8 cellular contexts compared by ENCODE assay signal in genomic region chr6:20529086-20529448, GRCh38. TPM values are rescaled to one million over a fixed set of nuclear protein-coding genes. Genes with fewer than 3 reads are reported as not detected.
DNase-seq lines count a peak whose midpoint lies in the region; ATAC-seq and TF ChIP-seq lines count a peak whose summit lies in the region.
"Not testable (repeated sequence)": the region's sequence is repeated elsewhere in the genome, so short reads cannot be mapped to it uniquely, and the experiment has no call there.

No MANE protein-coding gene starts in this region.

- H3K9me3 Mint-ChIP-seq in activated CD4-positive, alpha-beta T cell treated with anti-CD3 and anti-CD28 coated beads, Interleukin-2, amount 10 ng/mL, durations not matched to agents 7 days and 5 days, result not testable (repeated sequence)

- peaks cover 33% of the 10 kb centered on the region for H3K4me1 Mint-ChIP-seq in activated CD4-positive, alpha-beta T cell treated with anti-CD3 and anti-CD28 coated beads, Interleukin-2, amount 10 ng/mL, durations not matched to agents 7 days and 5 days

- not testable (repeated sequence) for H3K36me3 Mint-ChIP-seq in activated CD4-positive, alpha-beta T cell treated with anti-CD3 and anti-CD28 coated beads, Interleukin-2, amount 10 ng/mL, durations not matched to agents 7 days and 5 days (ENCODE audit: low read depth)

- POLR2A ChIA-PET in activated CD4-positive, alpha-beta T cell treated with anti-CD3 and anti-CD28 coated beads, Interleukin-2, amount 10 ng/mL, durations not matched to agents 7 days and 5 days (lab: Charles Lee), result not testable (repeated sequence)

- intact Hi-C loops in lower lobe of right lung (cut with DNase I), result loop anchor here (5.0 to 10.0 kb wide), 2 partner anchors 124 to 237 kb away; partner anchors contain the start of gene E2F3
- intact Hi-C loops in stomach (cut with DNase I; ENCODE audit: low total_unique reads), result loop anchor here (5.0 to 10.0 kb wide), 2 partner anchors 132 to 434 kb away; no protein-coding TSS in a partner anchor

- not testable (repeated sequence) for H3K9me3 ChIP-seq in Karpas-422 (ENCODE audit: low read length); lower lobe of right lung; stomach

- H3K27me3 ChIP-seq in Karpas-422 (ENCODE audit: low read length); lower lobe of right lung (ENCODE audit: low read depth); stomach: not testable (repeated sequence)

- H3K4me3 Mint-ChIP-seq in activated CD4-positive, alpha-beta T cell treated with anti-CD3 and anti-CD28 coated beads, Interleukin-2, amount 10 ng/mL, durations not matched to agents 7 days and 5 days, result not testable (repeated sequence)

- peak; percentile 64 for DNase-seq in Caki2 (ENCODE audit: low read depth)
- DNase-seq in Karpas-422, result peak; percentile 89
- peak; percentile 37 for DNase-seq in NCI-H774 (lab: John Stamatoyannopoulos, UW)
- peak; percentile 21 for DNase-seq in activated CD4-positive, alpha-beta T cell treated with anti-CD3 and anti-CD28 coated beads, Interleukin-2, amount 10 ng/mL, durations not matched to agents 7 days and 5 days
- not testable (repeated sequence) for DNase-seq in epithelial cell of proximal tubule (ENCODE audit: low read depth); lower lobe of right lung; stomach

- TF ChIP-seq CTCF in epithelial cell of proximal tubule (conservative IDR thresholded peaks at IDR 0.05; ENCODE audit: low read depth, low read length) (peak; percentile 44), lower lobe of right lung (IDR thresholded peaks at IDR 0.05) (peak; percentile 64), stomach (IDR thresholded peaks at IDR 0.05) (peak in 5 of 7 experiments; percentile 35 to 69 (median 54))

- H3K36me3 ChIP-seq in Karpas-422 (ENCODE audit: insufficient read depth, low read length); lower lobe of right lung; stomach: not testable (repeated sequence)

- not testable (repeated sequence) for H3K9ac ChIP-seq in Karpas-422 (ENCODE audit: low read length)

- CTCF ChIA-PET in activated CD4-positive, alpha-beta T cell treated with anti-CD3 and anti-CD28 coated beads, Interleukin-2, amount 10 ng/mL, durations not matched to agents 7 days and 5 days (lab: Charles Lee), result interaction anchor here (2.0 kb wide), 1 partner anchor 241 kb away, joined by 8 read pairs; no protein-coding TSS in a partner anchor

- WGBS in stomach, 5 donors, result 21 to 39% (median 31%) methylated on average over 5 of the region's 5 CpGs

- not testable (repeated sequence) for H4K20me1 ChIP-seq in Karpas-422 (ENCODE audit: insufficient read depth, low read depth, low read length)

- H3K4me1 ChIP-seq in Karpas-422 (ENCODE audit: low read length) (peaks cover 14% of the 10 kb centered on the region), lower lobe of right lung (peaks cover 13% of the 10 kb centered on the region), stomach (peaks cover 4 to 17% (median 10%) of the 10 kb centered on the region in 4 donors)

- H2AFZ ChIP-seq in Karpas-422 (ENCODE audit: low read length), result not testable (repeated sequence)

- in situ Hi-C loops in Caki2 (cut with HindIII; ENCODE audit: low pct_unique_long_range_greater_than_20kb, low sequenced_read_pairs), result not testable (repeated sequence)

- H3K9me2 ChIP-seq in Karpas-422 (replicated peaks; ENCODE audit: insufficient read depth, low read length), result not testable (repeated sequence)

- not testable (repeated sequence) for H3K4me3 ChIP-seq in Karpas-422 (ENCODE audit: low read length); epithelial cell of proximal tubule (ENCODE audit: low read depth, low read length); lower lobe of right lung
- peak overlapping the region in 1 of 4 donors; percentile 22 for H3K4me3 ChIP-seq in stomach

- H3K27me3 Mint-ChIP-seq in activated CD4-positive, alpha-beta T cell treated with anti-CD3 and anti-CD28 coated beads, Interleukin-2, amount 10 ng/mL, durations not matched to agents 7 days and 5 days, result not testable (repeated sequence)

- not testable (repeated sequence) for H3K79me2 ChIP-seq in Karpas-422 (ENCODE audit: low read length)

- ATAC-seq in GM19452 (IDR thresholded peaks at IDR 0.05; ENCODE audit: unreplicated experiment) (peak; percentile 62), lower lobe of right lung (peak; percentile 81 to 84)

- H3K4me2 ChIP-seq in Karpas-422 (ENCODE audit: low read depth, low read length, poor library complexity, severe bottlenecking), result peak overlapping the region; percentile 59

- H3K27ac Mint-ChIP-seq in activated CD4-positive, alpha-beta T cell treated with anti-CD3 and anti-CD28 coated beads, Interleukin-2, amount 10 ng/mL, durations not matched to agents 7 days and 5 days, result peak overlapping the region; percentile 64

- not testable (repeated sequence) for H3K27ac ChIP-seq in Karpas-422 (ENCODE audit: low read length); lower lobe of right lung; stomach

- TF ChIP-seq POLR2A in stomach (IDR thresholded peaks at IDR 0.05), result not testable (repeated sequence)

- not testable (repeated sequence) for TF ChIP-seq EP300 in stomach (IDR thresholded peaks at IDR 0.05)

RNA-seq across cellular contexts. Expression of gene CDKAL1, which starts 5.2 kb away (rescaled TPM):
- 40.9 and 48.3 TPM in 2 replicates for total RNA-seq in Caki2 (2014; rRNA removed; shearing (Covaris generic); ENCODE audit: low replicate concordance)
- 17.5 and 23.7 TPM in 2 replicates for total RNA-seq in Karpas-422 (2014; rRNA removed; shearing (Covaris generic); ENCODE audit: low replicate concordance)
- 10 to 100 TPM; 23.5 to 26.9 TPM for total RNA-seq in activated CD4-positive, alpha-beta T cell treated with anti-CD3 and anti-CD28 coated beads, Interleukin-2, amount 10 ng/mL, durations not matched to agents 7 days and 5 days
- total RNA-seq in epithelial cell of proximal tubule, result 12.2 and 18.2 TPM in 2 replicates
- 16.0 TPM for total RNA-seq in lower lobe of right lung
- total RNA-seq in stomach, result 10 to 100 TPM in 4 of 5 donors, 1 to 10 TPM in 1; 5.2 to 36.7 (median 21.6) TPM
- polyA plus RNA-seq in stomach, result 1 to 10 TPM; 3.4 to 4.4 (median 4.4) TPM
